Comparison of ENCODE assay signal across 2 cellular contexts in the genomic region with DNA sequence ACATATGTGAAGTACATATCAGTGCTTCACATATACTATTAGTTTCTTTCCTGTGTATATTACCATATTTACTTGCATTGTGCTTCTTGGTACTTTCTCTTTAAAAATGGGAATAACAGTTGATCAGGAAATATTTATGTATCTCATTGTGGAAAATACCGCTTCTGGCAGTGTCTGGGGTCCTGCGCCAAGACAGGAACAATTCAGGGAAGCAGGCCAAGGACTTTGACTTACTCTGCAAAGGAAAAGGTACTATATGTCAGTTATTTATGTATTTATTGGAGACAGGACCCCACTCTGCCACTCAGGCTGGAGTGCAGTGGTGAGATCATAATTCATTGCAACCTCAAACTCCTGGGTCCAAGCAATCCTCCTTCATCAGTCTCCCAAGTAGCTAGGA.
TF ChIP-seq lines count a peak whose summit lies in the region.

No MANE protein-coding gene starts in this region.

TF ChIP-seq in HCT116, 20 proteins besides CTCF, POLR2A, EP300 and RAD21:
- TF ChIP-seq REST (IDR thresholded peaks at IDR 0.05; ENCODE audit: low read depth) = no peak
- TF ChIP-seq SRF (IDR thresholded peaks at IDR 0.05; ENCODE audit: low read depth) = no peak
- TF ChIP-seq EGR1 (IDR thresholded peaks at IDR 0.05; ENCODE audit: low read depth) = no peak

TF ChIP-seq in endothelial cell of umbilical vein, 7 proteins besides CTCF, POLR2A, EP300 and RAD21:
- TF ChIP-seq GATA2 (IDR thresholded peaks at IDR 0.05; ENCODE audit: insufficient read depth, insufficient read length, low read depth, low read length) (no peak), EZH2 (IDR thresholded peaks at IDR 0.05; ENCODE audit: borderline replicate concordance, low read depth, low read length, severe bottlenecking) (no peak), MYC (IDR thresholded peaks at IDR 0.05; ENCODE audit: low read depth, low read length) (no peak), POLR2AphosphoS5 (IDR thresholded peaks at IDR 0.05; ENCODE audit: insufficient read depth, low read depth, low read length) (no peak)
